15 cellular contexts compared by ENCODE assay signal in genomic region chr12:88248606-88249005, GRCh38.
A peak's percentile ranks its signal among the peaks of the same experiment; 100 is the strongest.
DNase-seq lines count a peak whose midpoint lies in the region; ATAC-seq lines count a peak whose summit lies in the region.
"Had no signal": no experiment of that assay in that cellular context is flagged by ENCODE, and none has a peak within 500 bp of the region (broad histone marks: within the 10 kb centered on the region; RNA-seq: fewer than 3 reads in every experiment).

No MANE protein-coding gene starts in this region.

- H3K4me1 ChIP-seq in mesendoderm (ENCODE audit: control insufficient read depth, low read depth, low read length): no peaks in the 10 kb centered on the region
- H3K4me1 ChIP-seq: BE2C had no signal

- H3K4me3 ChIP-seq in mesendoderm (ENCODE audit: low read length): no peak overlapping the region
- H3K4me3 ChIP-seq: A549, GM12878 had no signal

- no peak overlapping the region for H3K4me2 ChIP-seq in mesendoderm (ENCODE audit: low read length)

- no peak overlapping the region for H3K18ac ChIP-seq in mesendoderm (ENCODE audit: low read length)

- H3K23ac ChIP-seq in mesendoderm (ENCODE audit: low read length): no peak overlapping the region

- no peak overlapping the region for H4K5ac ChIP-seq in mesendoderm (ENCODE audit: low read length)

- no CpG with 5 or more reads among the region's 1 CpG for WGBS in mesendoderm (ENCODE audit: extremely low coverage, insufficient coverage, low lambda C conversion rate)

- peak; percentile 52 for ATAC-seq in HG02884 (IDR thresholded peaks at IDR 0.05; ENCODE audit: unreplicated experiment)
- no peak for ATAC-seq in HG02870 (IDR thresholded peaks at IDR 0.05; ENCODE audit: unreplicated experiment)
- ATAC-seq: A549; CD8-positive, alpha-beta T cell; GM12878; HCT116 had no signal

- no peak overlapping the region for H3K4ac ChIP-seq in mesendoderm (ENCODE audit: low read depth, low read length)

- no peak overlapping the region for H3K9ac ChIP-seq in mesendoderm (ENCODE audit: low read length)

- no peak overlapping the region for H3K27ac ChIP-seq in mesendoderm (ENCODE audit: low read depth, low read length)
- H3K27ac ChIP-seq: C4-2B had no signal

- H3K36me3 ChIP-seq in mesendoderm (ENCODE audit: control insufficient read depth, insufficient read depth, low read length): no peaks in the 10 kb centered on the region
- H3K36me3 ChIP-seq: BE2C had no signal

- H2BK5ac ChIP-seq in mesendoderm (ENCODE audit: low read length): no peak overlapping the region

- H3K56ac ChIP-seq in mesendoderm (ENCODE audit: low read length): no peak overlapping the region

- H2BK15ac ChIP-seq in mesendoderm (replicated peaks; ENCODE audit: low read depth): peak overlapping the region; percentile 74

- no peaks in the 10 kb centered on the region for H3K79me1 ChIP-seq in mesendoderm (ENCODE audit: low read length)

- no peaks in the 10 kb centered on the region for H3K79me2 ChIP-seq in mesendoderm (ENCODE audit: control insufficient read depth, insufficient read depth, low read length)

- no peaks in the 10 kb centered on the region for H3K27me3 ChIP-seq in mesendoderm (ENCODE audit: insufficient read depth, low read length, poor library complexity)
- H3K27me3 ChIP-seq: BE2C had no signal

- H2BK120ac ChIP-seq in mesendoderm (ENCODE audit: low read depth, low read length): no peak overlapping the region

- peak; percentile 17 for DNase-seq in M059J (ENCODE audit: low read depth)
- DNase-seq in mesendoderm: no peak
- DNase-seq in CD1c-positive myeloid dendritic cell (ENCODE audit: extremely low spot score): no peak
- no peak for DNase-seq in GM03348 (ENCODE audit: low spot score)
- DNase-seq: BE2C; Caco-2; CD8-positive, alpha-beta T cell; DND-41; GF-D8 had no signal

- H2AK5ac ChIP-seq in mesendoderm (ENCODE audit: low read length): no peak overlapping the region

- H4K8ac ChIP-seq in mesendoderm (ENCODE audit: low read depth, low read length): no peak overlapping the region
